Comparison of ENCODE assay signal across 30 cellular contexts in the genomic region with DNA sequence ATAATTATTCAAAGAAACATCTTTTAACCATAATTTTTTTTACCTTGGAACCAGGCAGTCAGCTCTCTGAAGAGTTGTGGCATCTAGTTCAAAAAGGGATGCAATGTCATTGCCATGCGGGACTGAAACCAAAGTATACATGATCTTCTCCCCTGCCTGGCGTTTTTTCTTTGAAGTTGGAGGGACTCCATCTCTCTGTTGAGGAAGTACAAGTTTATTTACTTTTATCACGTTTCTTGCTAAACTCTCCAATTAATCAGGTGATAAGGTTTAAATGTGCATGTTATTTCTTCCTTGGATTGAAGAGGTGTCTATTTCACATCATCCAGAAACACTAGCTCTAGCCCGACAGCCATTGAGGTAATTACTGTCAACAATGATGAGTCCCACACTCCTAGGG.
"Had no signal": no experiment of that assay in that cellular context is flagged by ENCODE, and none has a peak within 500 bp of the region (broad histone marks: within the 10 kb centered on the region; RNA-seq: fewer than 3 reads in every experiment).

No MANE protein-coding gene starts in this region.

- H3K4me3 ChIP-seq: MG63, PC-9 had no signal

- H3K4me2 ChIP-seq: PC-9 had no signal

- H3K9me3 ChIP-seq: MG63 had no signal

- H3K27me3 ChIP-seq: MG63 had no signal

- DNase-seq: activated CD4-positive, alpha-beta T cell treated with anti-CD3 and anti-CD28 coated beads, Interleukin-2, amount 10 ng/mL, durations not matched to agents 7 days and 5 days; activated CD4-positive, alpha-beta T cell treated with anti-CD3 and anti-CD28 coated beads, Interleukin-2, amount 50 U/mL, for 48 hours; activated CD8-positive, alpha-beta T cell treated with anti-CD3 and anti-CD28 coated beads, Interleukin-2, amount 10 ng/mL, durations not matched to agents 7 days and 5 days; activated gamma-delta T cell treated with Interleukin-2 at 50 U/mL for 16 hours; activated naive CD4-positive, alpha-beta T cell treated with anti-CD3 and anti-CD28 coated beads for 36 hours; activated naive CD8-positive, alpha-beta T cell treated with anti-CD3 and anti-CD28 coated beads, Interleukin-2, amount 50 U/mL, for 24 hours; activated T-cell treated with anti-CD3 and anti-CD28 coated beads, Interleukin-2, amount 50 U/mL, for 24 hours; anterior cingulate cortex; caudate nucleus; Karpas-422; KBM-7; MG63; NCI-H1048; NCI-H1105 treated with DMSO at 0.1 percent for 48 hours; NCI-H1436; NCI-H1694; NCI-H1930; NCI-H2081 treated with DMSO at 0.1 percent for 48 hours; NCI-H345; NCI-H524 treated with DMSO at 0.1 percent for 48 hours; PC-9; SIG-M5; SW 1271; T1000; WERI-Rb-1 had no signal

- H3K9me3 Mint-ChIP-seq: activated CD4-positive, alpha-beta T cell treated with anti-CD3 and anti-CD28 coated beads, Interleukin-2, amount 10 ng/mL, durations not matched to agents 7 days and 5 days; activated naive CD8-positive, alpha-beta T cell treated with anti-CD3 and anti-CD28 coated beads, Interleukin-2, amount 50 U/mL, for 24 hours; IgD-negative memory B cell had no signal

- H3K27me3 Mint-ChIP-seq: activated CD4-positive, alpha-beta T cell treated with anti-CD3 and anti-CD28 coated beads, Interleukin-2, amount 10 ng/mL, durations not matched to agents 7 days and 5 days; activated naive CD8-positive, alpha-beta T cell; activated naive CD8-positive, alpha-beta T cell treated with anti-CD3 and anti-CD28 coated beads, Interleukin-2, amount 50 U/mL, for 24 hours; activated T-cell treated with anti-CD3 and anti-CD28 coated beads, Interleukin-2, amount 50 U/mL, for 24 hours; IgD-negative memory B cell had no signal

- H3K27ac ChIP-seq: PC-9, RWPE1, WERI-Rb-1 had no signal

- H3K36me3 ChIP-seq: MG63, WERI-Rb-1 had no signal

- H3K4me1 Mint-ChIP-seq: activated CD4-positive, alpha-beta T cell treated with anti-CD3 and anti-CD28 coated beads, Interleukin-2, amount 10 ng/mL, durations not matched to agents 7 days and 5 days; activated naive CD8-positive, alpha-beta T cell treated with anti-CD3 and anti-CD28 coated beads, Interleukin-2, amount 50 U/mL, for 24 hours had no signal

- H3K27ac Mint-ChIP-seq: activated CD4-positive, alpha-beta T cell treated with anti-CD3 and anti-CD28 coated beads, Interleukin-2, amount 10 ng/mL, durations not matched to agents 7 days and 5 days; activated CD8-positive, alpha-beta T cell treated with anti-CD3 and anti-CD28 coated beads, Interleukin-2, amount 10 ng/mL, durations not matched to agents 7 days and 5 days; activated naive CD4-positive, alpha-beta T cell treated with anti-CD3 and anti-CD28 coated beads for 36 hours; activated naive CD8-positive, alpha-beta T cell; activated naive CD8-positive, alpha-beta T cell treated with anti-CD3 and anti-CD28 coated beads, Interleukin-2, amount 50 U/mL, for 24 hours; activated T-cell treated with anti-CD3 and anti-CD28 coated beads, Interleukin-2, amount 50 U/mL, for 24 hours; brain; IgD-negative memory B cell had no signal

- ATAC-seq: activated CD8-positive, alpha-beta T cell treated with anti-CD3 and anti-CD28 coated beads, Interleukin-2, amount 10 ng/mL, durations not matched to agents 7 days and 5 days; activated naive CD8-positive, alpha-beta T cell treated with anti-CD3 and anti-CD28 coated beads, Interleukin-2, amount 50 U/mL, for 24 hours; Right ventricle myocardium inferior had no signal

- H3K4me3 Mint-ChIP-seq: activated CD4-positive, alpha-beta T cell treated with anti-CD3 and anti-CD28 coated beads, Interleukin-2, amount 10 ng/mL, durations not matched to agents 7 days and 5 days; activated CD8-positive, alpha-beta T cell treated with anti-CD3 and anti-CD28 coated beads, Interleukin-2, amount 10 ng/mL, durations not matched to agents 7 days and 5 days; activated naive CD4-positive, alpha-beta T cell treated with anti-CD3 and anti-CD28 coated beads for 36 hours; activated naive CD8-positive, alpha-beta T cell; activated naive CD8-positive, alpha-beta T cell treated with anti-CD3 and anti-CD28 coated beads, Interleukin-2, amount 50 U/mL, for 24 hours; activated T-cell treated with anti-CD3 and anti-CD28 coated beads, Interleukin-2, amount 50 U/mL, for 24 hours; brain; IgD-negative memory B cell had no signal

- H2AFZ ChIP-seq: PC-9 had no signal
